Comparison of ENCODE assay signal across 8 cellular contexts in the genomic region with DNA sequence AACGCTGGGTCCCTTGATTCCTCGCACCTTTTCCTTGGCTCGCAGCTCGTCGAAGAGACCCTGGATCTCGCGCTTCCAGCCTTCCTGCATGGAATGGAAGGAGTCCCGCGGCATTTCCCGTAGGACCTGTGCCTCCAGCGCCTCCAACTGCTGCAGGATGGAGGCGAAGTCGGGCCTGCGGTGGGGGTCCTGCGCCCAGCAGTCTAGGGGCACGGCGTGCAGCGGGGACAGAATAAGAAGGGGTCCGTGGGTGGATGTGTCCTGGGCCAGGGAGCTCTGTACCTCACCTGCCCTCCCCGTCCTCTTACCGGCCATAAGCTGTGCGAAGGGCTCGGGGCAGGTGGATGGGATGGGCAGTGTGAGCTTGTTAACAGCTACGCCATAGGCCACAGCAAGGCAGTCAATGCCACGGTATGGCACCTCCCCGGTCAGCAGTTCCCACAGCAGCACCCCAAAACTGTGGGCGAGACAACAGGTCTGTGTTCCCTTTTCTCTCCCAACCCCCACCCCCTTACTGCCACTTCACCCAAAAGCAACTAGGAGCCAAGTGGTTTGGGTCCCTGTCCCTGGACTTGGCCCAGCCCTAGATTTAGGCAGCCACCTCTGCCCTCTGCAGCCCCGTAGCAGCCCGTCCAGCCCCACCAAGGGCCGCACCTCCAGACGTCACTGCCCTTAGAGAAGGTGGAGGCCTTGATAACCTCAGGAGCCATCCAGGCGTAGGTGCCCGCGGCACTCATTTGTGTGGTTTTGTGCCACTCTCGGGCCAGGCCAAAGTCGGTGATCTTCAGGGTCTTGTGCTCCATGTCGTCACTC. TPM values are rescaled to one million over a fixed set of nuclear protein-coding genes. Genes with fewer than 3 reads are reported as not detected.
DNase-seq lines count a peak whose midpoint lies in the region; ATAC-seq and TF ChIP-seq lines count a peak whose summit lies in the region.
"Had no signal": no experiment of that assay in that cellular context is flagged by ENCODE, and none has a peak within 500 bp of the region (broad histone marks: within the 10 kb centered on the region; RNA-seq: fewer than 3 reads in every experiment).

No MANE protein-coding gene starts in this region.

- H3K4me3 Mint-ChIP-seq in brain (peak overlapping the region; percentile 56 to 80 (median 77)), neural crest cell (peak overlapping the region; percentile 70)

- no peaks in the 10 kb centered on the region for H3K9me3 ChIP-seq in ES-I3 (ENCODE audit: control insufficient read depth, insufficient read depth, low read length)

- DNase-seq in neural crest cell (ENCODE audit: low read depth, low spot score) (no peak), erythroblast (lab: John Stamatoyannopoulos, UW) (no peak)
- DNase-seq: activated CD4-positive, alpha-beta T cell treated with anti-CD3 and anti-CD28 coated beads, Interleukin-2, amount 50 U/mL, for 1 hour; MV-4-11 had no signal

- H3K9me3 Mint-ChIP-seq in brain (no peaks in the 10 kb centered on the region), neural crest cell (no peaks in the 10 kb centered on the region)

- peak overlapping the region; percentile 32; the same call in 1 of the 2 replicates for H3K9ac ChIP-seq in ES-I3 (ENCODE audit: low read depth, low read length)

- H3K4me1 Mint-ChIP-seq in brain (peaks cover 65% of the 10 kb centered on the region), neural crest cell (peaks cover 48% of the 10 kb centered on the region)

- H3K27me3 Mint-ChIP-seq in brain = no peaks in the 10 kb centered on the region
- no peaks in the 10 kb centered on the region for H3K27me3 Mint-ChIP-seq in neural crest cell (ENCODE audit: low read depth)

- H3K27ac Mint-ChIP-seq in brain = peak overlapping the region in 1 of 5 experiments; percentile 38
- H3K27ac Mint-ChIP-seq in neural crest cell (ENCODE audit: unreplicated experiment) = no peak overlapping the region

- TF ChIP-seq CTCF in brain (conservative IDR thresholded peaks at IDR 0.05) (no peak), neural crest cell (conservative IDR thresholded peaks at IDR 0.05) (no peak)

- H3K36me3 Mint-ChIP-seq in brain (no peaks in the 10 kb centered on the region), neural crest cell (ENCODE audit: low read depth) (peaks cover 4% of the 10 kb centered on the region)

- ATAC-seq in HG02623 (IDR thresholded peaks at IDR 0.05; ENCODE audit: unreplicated experiment) (no peak), HG03432 (IDR thresholded peaks at IDR 0.05; ENCODE audit: unreplicated experiment) (no peak)

- peaks cover 12% of the 10 kb centered on the region; the same call in 1 of the 2 replicates for H3K4me1 ChIP-seq in ES-I3 (ENCODE audit: insufficient read depth, low read length)

- H3K36me3 ChIP-seq in ES-I3 (ENCODE audit: insufficient read depth, low read length) = peaks cover 5% of the 10 kb centered on the region; the same call in 1 of the 2 replicates

- TF ChIP-seq POLR2A in erythroblast (IDR thresholded peaks at IDR 0.05; ENCODE audit: low read length) = no peak

RNA-seq across cellular contexts. Expression of gene MAP3K11, which starts 6.2 kb away (rescaled TPM):
- 79.2 TPM for polyA plus RNA-seq in brain (ENCODE audit: insufficient read depth, low read depth, low replicate concordance)
- 88.3 and 94.0 TPM in 2 replicates for total RNA-seq in neural crest cell

RNA-seq across cellular contexts. Expression of gene PCNX3, which starts 7.8 kb away (rescaled TPM):
- polyA plus RNA-seq in brain (ENCODE audit: insufficient read depth, low read depth, low replicate concordance) = 29.6 TPM
- total RNA-seq in neural crest cell = 58.2 and 58.9 TPM in 2 replicates

RNA-seq across cellular contexts. Expression of gene KCNK7, which starts 12.2 kb away (rescaled TPM):
- polyA plus RNA-seq in brain (ENCODE audit: insufficient read depth, low read depth, low replicate concordance) = 0.68 TPM
- 1.0 and 1.1 TPM in 2 replicates for total RNA-seq in neural crest cell

RNA-seq across cellular contexts. Expression of gene SIPA1, which starts 30.1 kb away (rescaled TPM):
- 33.7 TPM for polyA plus RNA-seq in brain (ENCODE audit: insufficient read depth, low read depth, low replicate concordance)
- 17.5 and 23.6 TPM in 2 replicates for total RNA-seq in neural crest cell

RNA-seq across cellular contexts. Expression of gene EHBP1L1, which starts 32.0 kb away (rescaled TPM):
- polyA plus RNA-seq in brain (ENCODE audit: insufficient read depth, low read depth, low replicate concordance) = 8.2 TPM
- 13.6 and 15.3 TPM in 2 replicates for total RNA-seq in neural crest cell
